ENCODE assay signal across 8 cellular contexts in the genomic region with DNA sequence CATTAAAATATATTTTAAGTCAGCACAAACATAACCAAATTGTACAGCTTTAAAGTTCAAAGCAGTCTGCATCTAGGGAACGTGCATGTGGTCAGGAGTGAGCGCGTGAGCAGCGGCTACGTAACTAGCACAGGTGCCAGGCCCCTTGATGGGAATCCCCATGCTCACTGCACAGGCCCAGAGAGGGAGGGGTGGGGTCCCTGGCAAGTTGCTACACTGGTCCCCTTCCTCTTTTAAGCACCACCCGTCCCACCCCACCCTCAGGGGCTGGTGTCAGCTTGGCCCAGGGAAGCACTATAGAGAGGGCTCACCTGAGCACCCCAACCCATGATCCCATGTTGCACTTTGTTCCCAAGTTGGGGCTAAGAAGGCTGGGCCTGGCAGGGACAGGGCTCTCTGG.
DNase-seq lines count a peak whose midpoint lies in the region; ATAC-seq lines count a peak whose summit lies in the region.

No MANE protein-coding gene starts in this region.

- peaks cover 37% of the 10 kb centered on the region for H3K4me1 Mint-ChIP-seq in activated naive CD4-positive, alpha-beta T cell treated with anti-CD3 and anti-CD28 coated beads, Interleukin-2, amount 10 ng/mL, durations not matched to agents 7 days and 5 days
- peaks cover 80% of the 10 kb centered on the region for H3K4me1 Mint-ChIP-seq in stimulated activated memory B cell treated with anti-CD40 and anti-IgM and Interleukin-4, amounts not matched to agents 10 μg/mL and 1 μg/mL and 100 μg/mL, for 72 hours

- peak; percentile 22 for ATAC-seq in stimulated activated memory B cell treated with anti-CD40 and anti-IgM and Interleukin-4, amounts not matched to agents 10 μg/mL and 1 μg/mL and 100 μg/mL, for 72 hours
- ATAC-seq in GM21723 (IDR thresholded peaks at IDR 0.05; ENCODE audit: unreplicated experiment): no peak

- peak overlapping the region; percentile 99 for H3K4me3 ChIP-seq in iPS-11a (ENCODE audit: low read depth, low read length)

- CTCF ChIA-PET in activated naive CD4-positive, alpha-beta T cell treated with anti-CD3 and anti-CD28 coated beads, Interleukin-2, amount 10 ng/mL, durations not matched to agents 7 days and 5 days (lab: Charles Lee): interaction anchor here (0.7 to 1.2 kb wide), 2 partner anchors 23 to 536 kb away, joined by 3 read pairs; no protein-coding TSS in a partner anchor

- DNase-seq in activated naive CD4-positive, alpha-beta T cell treated with Interleukin-2 at 50 U/mL for 16 hours: peak; percentile 33
- DNase-seq in activated naive CD4-positive, alpha-beta T cell treated with anti-CD3 and anti-CD28 coated beads, Interleukin-2, amount 50 U/mL, for 16 hours: no peak
- DNase-seq in activated naive CD4-positive, alpha-beta T cell treated with anti-CD3 and anti-CD28 coated beads, Interleukin-2, amount 10 ng/mL, durations not matched to agents 7 days and 5 days: peak; percentile 59
- DNase-seq in AG20443 (ENCODE audit: low spot score) (no peak), NCI-H146 treated with DMSO at 0.1 percent for 48 hours (lab: John Stamatoyannopoulos, UW; ENCODE audit: unreplicated experiment) (no peak)

- peaks cover 30% of the 10 kb centered on the region for H3K36me3 Mint-ChIP-seq in activated naive CD4-positive, alpha-beta T cell treated with anti-CD3 and anti-CD28 coated beads, Interleukin-2, amount 10 ng/mL, durations not matched to agents 7 days and 5 days
- H3K36me3 Mint-ChIP-seq in stimulated activated memory B cell treated with anti-CD40 and anti-IgM and Interleukin-4, amounts not matched to agents 10 μg/mL and 1 μg/mL and 100 μg/mL, for 72 hours: peaks cover 30% of the 10 kb centered on the region

- H3K27ac Mint-ChIP-seq in activated naive CD4-positive, alpha-beta T cell treated with anti-CD3 and anti-CD28 coated beads, Interleukin-2, amount 10 ng/mL, durations not matched to agents 7 days and 5 days: peak overlapping the region; percentile 98
- peak overlapping the region; percentile 99 for H3K27ac Mint-ChIP-seq in stimulated activated memory B cell treated with anti-CD40 and anti-IgM and Interleukin-4, amounts not matched to agents 10 μg/mL and 1 μg/mL and 100 μg/mL, for 72 hours

- peak overlapping the region; percentile 93 for H3K4me3 Mint-ChIP-seq in activated naive CD4-positive, alpha-beta T cell treated with anti-CD3 and anti-CD28 coated beads, Interleukin-2, amount 10 ng/mL, durations not matched to agents 7 days and 5 days
- peak overlapping the region; percentile 87 for H3K4me3 Mint-ChIP-seq in stimulated activated memory B cell treated with anti-CD40 and anti-IgM and Interleukin-4, amounts not matched to agents 10 μg/mL and 1 μg/mL and 100 μg/mL, for 72 hours

- H3K9me3 Mint-ChIP-seq in activated naive CD4-positive, alpha-beta T cell treated with anti-CD3 and anti-CD28 coated beads, Interleukin-2, amount 10 ng/mL, durations not matched to agents 7 days and 5 days: no peaks in the 10 kb centered on the region
- no peaks in the 10 kb centered on the region for H3K9me3 Mint-ChIP-seq in stimulated activated memory B cell treated with anti-CD40 and anti-IgM and Interleukin-4, amounts not matched to agents 10 μg/mL and 1 μg/mL and 100 μg/mL, for 72 hours

- peaks cover 3% of the 10 kb centered on the region for H3K27me3 Mint-ChIP-seq in activated naive CD4-positive, alpha-beta T cell treated with anti-CD3 and anti-CD28 coated beads, Interleukin-2, amount 10 ng/mL, durations not matched to agents 7 days and 5 days
- no peaks in the 10 kb centered on the region for H3K27me3 Mint-ChIP-seq in stimulated activated memory B cell treated with anti-CD40 and anti-IgM and Interleukin-4, amounts not matched to agents 10 μg/mL and 1 μg/mL and 100 μg/mL, for 72 hours

Comparison
In these comparisons a context has a peak if more than half of its experiments do, and no peak if none do; other contexts are left out.
1. DNase-seq: peak in activated naive CD4-positive, alpha-beta T cell treated with Interleukin-2 at 50 U/mL for 16 hours (single experiment) and activated naive CD4-positive, alpha-beta T cell treated with anti-CD3 and anti-CD28 coated beads, Interleukin-2, amount 10 ng/mL, durations not matched to agents 7 days and 5 days (single experiment); none in activated naive CD4-positive, alpha-beta T cell treated with anti-CD3 and anti-CD28 coated beads, Interleukin-2, amount 50 U/mL, for 16 hours (single experiment), AG20443 (single experiment) and NCI-H146 treated with DMSO at 0.1 percent for 48 hours (single experiment).